In genomic region chr12:50922820-50923219, GRCh38 we compare ENCODE assay signal across 8 cellular contexts. TPM values are rescaled to one million over a fixed set of nuclear protein-coding genes. Genes with fewer than 3 reads are reported as not detected.
DNase-seq lines count a peak whose midpoint lies in the region; ATAC-seq and TF ChIP-seq lines count a peak whose summit lies in the region.

No MANE protein-coding gene starts in this region.

- H3K9ac ChIP-seq in HCT116 (ENCODE audit: low read length), result no peak overlapping the region

- H3K27me3 ChIP-seq in HCT116 (ENCODE audit: insufficient read depth, low read length), result no peaks in the 10 kb centered on the region
- H3K27me3 ChIP-seq in left lung, result no peaks in the 10 kb centered on the region

- TF ChIP-seq CTCF in HCT116 (IDR thresholded peaks at IDR 0.05 in 2 of 3, conservative IDR thresholded peaks at IDR 0.05 in 1 of 3; ENCODE audit: borderline replicate concordance in 1 of 3, insufficient read depth in 1 of 3, low read depth in 2 of 3, low read length in 2 of 3), result no peak
- no peak for TF ChIP-seq CTCF in cardiac fibroblast (IDR thresholded peaks at IDR 0.05; ENCODE audit: low read depth, low read length)
- TF ChIP-seq CTCF in left lung (IDR thresholded peaks at IDR 0.05), result no peak

- no peaks in the 10 kb centered on the region for H3K9me3 ChIP-seq in HCT116 (ENCODE audit: control insufficient read depth in 1 of 2, insufficient read depth in 1 of 2, low read depth in 1 of 2, low read length in 2 of 2)
- H3K9me3 ChIP-seq in left lung, result no peaks in the 10 kb centered on the region

- H3K4me1 ChIP-seq in HCT116 (ENCODE audit: control insufficient read depth in 1 of 2, insufficient read depth in 2 of 2, low read length in 2 of 2) (peaks cover 18 to 21% of the 10 kb centered on the region in 2 experiments; a peak in 3 of 4 replicates), left lung (peaks cover 18 to 44% of the 10 kb centered on the region in 2 donors)

- H3K36me3 Mint-ChIP-seq in stimulated activated memory B cell treated with anti-CD40 and anti-IgM and Interleukin-4, amounts not matched to agents 10 μg/mL and 1 μg/mL and 100 μg/mL, for 72 hours, result peaks cover 3% of the 10 kb centered on the region
- peaks cover under 1% of the 10 kb centered on the region for H3K36me3 Mint-ChIP-seq in activated T-helper 17 cell treated with anti-CD3 and anti-CD28 coated beads, Interleukin-2, amount 50 U/mL, for 72 hours (ENCODE audit: low read depth)

- RAD21 ChIA-PET in HCT116 (lab: Charles Lee; ENCODE audit: low non-redundant PET in 1 of 2, low total read pairs in 2 of 2, uncharacterized antibody in 2 of 2, unreplicated experiment in 2 of 2), result no interaction called here

- DNase-seq in HCT116 (ENCODE audit: low read depth, low spot score), result no peak
- DNase-seq in cardiac fibroblast (ENCODE audit: low read depth in 2 of 2), result peak; percentile 68 to 76
- DNase-seq in left lung, result no peak
- DNase-seq in HUDEP-2 (lab: John Stamatoyannopoulos, UW; ENCODE audit: unreplicated experiment in 76 of 76), result no peak
- no peak for DNase-seq in NCI-H2029 (lab: John Stamatoyannopoulos, UW)
- no peak for DNase-seq in NOMO-1 treated with DMSO at 0.1 percent for 48 hours (lab: John Stamatoyannopoulos, UW; ENCODE audit: unreplicated experiment)

- H3K9me2 ChIP-seq in HCT116 (ENCODE audit: insufficient read depth), result no peaks in the 10 kb centered on the region

- H3K79me2 ChIP-seq in HCT116 (ENCODE audit: insufficient read depth, low read length), result no peaks in the 10 kb centered on the region

- H3K27ac ChIP-seq in HCT116 (ENCODE audit: low read depth, low read length), result no peak overlapping the region
- H3K27ac ChIP-seq in left lung, result peak overlapping the region; percentile 89 to 92

- H3K27me3 Mint-ChIP-seq in stimulated activated memory B cell treated with anti-CD40 and anti-IgM and Interleukin-4, amounts not matched to agents 10 μg/mL and 1 μg/mL and 100 μg/mL, for 72 hours, result no peaks in the 10 kb centered on the region
- peaks cover 6% of the 10 kb centered on the region for H3K27me3 Mint-ChIP-seq in activated T-helper 17 cell treated with anti-CD3 and anti-CD28 coated beads, Interleukin-2, amount 50 U/mL, for 72 hours

- H3K4me3 ChIP-seq in HCT116 (replicated peaks in 1 of 2; ENCODE audit: low read depth in 1 of 2, low read length in 2 of 2) (no peak overlapping the region), cardiac fibroblast (replicated peaks in 1 of 2; ENCODE audit: low read depth in 2 of 2, low read length in 2 of 2) (no peak overlapping the region), left lung (no peak overlapping the region)

- POLR2A ChIA-PET in HCT116 (lab: Charles Lee), result interaction anchor here (0.6 kb wide), 1 partner anchor 105 kb away, joined by 4 read pairs; no protein-coding TSS in a partner anchor

- no peak for TF ChIP-seq POLR2A in HCT116 (IDR thresholded peaks at IDR 0.05; ENCODE audit: borderline replicate concordance, extremely low read depth, insufficient read depth, insufficient read length)

- peak overlapping the region; percentile 48 for H2AFZ ChIP-seq in HCT116 (ENCODE audit: low read depth, low read length, poor library complexity, severe bottlenecking)

- no peak for TF ChIP-seq RAD21 in HCT116 (IDR thresholded peaks at IDR 0.05; ENCODE audit: low read depth)

- no peaks in the 10 kb centered on the region for H3K9me3 Mint-ChIP-seq in stimulated activated memory B cell treated with anti-CD40 and anti-IgM and Interleukin-4, amounts not matched to agents 10 μg/mL and 1 μg/mL and 100 μg/mL, for 72 hours
- peaks cover 3% of the 10 kb centered on the region for H3K9me3 Mint-ChIP-seq in activated T-helper 17 cell treated with anti-CD3 and anti-CD28 coated beads, Interleukin-2, amount 50 U/mL, for 72 hours

- no peaks in the 10 kb centered on the region for H4K20me1 ChIP-seq in HCT116 (ENCODE audit: insufficient read depth)

- BruUV-seq in HCT116 (replicated peaks; lab: Mats Ljungman, UMichigan), result no TSS peak

- peak overlapping the region; percentile 64 for H3K4me3 Mint-ChIP-seq in stimulated activated memory B cell treated with anti-CD40 and anti-IgM and Interleukin-4, amounts not matched to agents 10 μg/mL and 1 μg/mL and 100 μg/mL, for 72 hours
- H3K4me3 Mint-ChIP-seq in activated T-helper 17 cell treated with anti-CD3 and anti-CD28 coated beads, Interleukin-2, amount 50 U/mL, for 72 hours, result no peak overlapping the region

- no peak for ATAC-seq in HCT116
- no peak for ATAC-seq in left lung
- no peak for ATAC-seq in stimulated activated memory B cell treated with anti-CD40 and anti-IgM and Interleukin-4, amounts not matched to agents 10 μg/mL and 1 μg/mL and 100 μg/mL, for 72 hours
- ATAC-seq in activated T-helper 17 cell treated with anti-CD3 and anti-CD28 coated beads, Interleukin-2, amount 50 U/mL, for 72 hours (replicated peaks), result no peak

- intact Hi-C loops in HCT116 (cut with micrococcal nuclease) (no loop called here), left lung (cut with DNase I) (no loop called here)

- H3K4me2 ChIP-seq in HCT116 (ENCODE audit: low read length), result no peak overlapping the region

- H3K27ac Mint-ChIP-seq in stimulated activated memory B cell treated with anti-CD40 and anti-IgM and Interleukin-4, amounts not matched to agents 10 μg/mL and 1 μg/mL and 100 μg/mL, for 72 hours, result peak overlapping the region; percentile 99
- H3K27ac Mint-ChIP-seq in activated T-helper 17 cell treated with anti-CD3 and anti-CD28 coated beads, Interleukin-2, amount 50 U/mL, for 72 hours, result no peak overlapping the region

- CTCF ChIA-PET in HCT116 (lab: Charles Lee), result no interaction called here

- peaks cover 63% of the 10 kb centered on the region for H3K4me1 Mint-ChIP-seq in stimulated activated memory B cell treated with anti-CD40 and anti-IgM and Interleukin-4, amounts not matched to agents 10 μg/mL and 1 μg/mL and 100 μg/mL, for 72 hours
- peaks cover 6% of the 10 kb centered on the region for H3K4me1 Mint-ChIP-seq in activated T-helper 17 cell treated with anti-CD3 and anti-CD28 coated beads, Interleukin-2, amount 50 U/mL, for 72 hours

- H3K36me3 ChIP-seq in HCT116 (ENCODE audit: control insufficient read depth in 1 of 2, insufficient read depth in 2 of 2, low read length in 2 of 2) (no peaks in the 10 kb centered on the region), left lung (no peaks in the 10 kb centered on the region)

TF ChIP-seq in HCT116, 20 proteins besides CTCF, POLR2A, EP300 and RAD21 (continues in another document):
- TF ChIP-seq REST (IDR thresholded peaks at IDR 0.05; ENCODE audit: low read depth) (no peak), ZBTB33 (IDR thresholded peaks at IDR 0.05; ENCODE audit: extremely low read depth, insufficient replicate concordance, low read length) (no peak), CBX3 (IDR thresholded peaks at IDR 0.05; ENCODE audit: low read depth) (no peak), MAX (IDR thresholded peaks at IDR 0.05) (no peak), ELF1 (IDR thresholded peaks at IDR 0.05; ENCODE audit: borderline replicate concordance, low read depth) (no peak), ZNF274 (IDR thresholded peaks at IDR 0.05; ENCODE audit: low read depth, low read length) (no peak), ZFX (IDR thresholded peaks at IDR 0.05) (no peak), JUND (IDR thresholded peaks at IDR 0.05) (no peak), EZH2phosphoT487 (IDR thresholded peaks at IDR 0.05; ENCODE audit: borderline replicate concordance) (no peak), EZH2 (IDR thresholded peaks at IDR 0.05) (no peak), SRF (IDR thresholded peaks at IDR 0.05; ENCODE audit: low read depth) (no peak), SP1 (IDR thresholded peaks at IDR 0.05; ENCODE audit: low read depth) (no peak)

RNA-seq across cellular contexts. Expression of gene HIGD1C, which starts 29.5 kb away (rescaled TPM):
- total RNA-seq in HCT116 (2021; ENCODE audit: unreplicated experiment) (not detected), left lung (not detected)
- not detected in 2 replicates for polyA plus RNA-seq in HCT116 (2012)
- total RNA-seq in activated T-helper 17 cell treated with anti-CD3 and anti-CD28 coated beads, Interleukin-2, amount 50 U/mL, for 72 hours, result not detected

Comparison
In these comparisons a context has a peak if more than half of its experiments do, and no peak if none do; other contexts are left out.
1. DNase-seq: peak in cardiac fibroblast (2 of 2); none in HCT116 (single experiment), left lung (0 of 2), HUDEP-2 (0 of 76), NCI-H2029 (single experiment) and NOMO-1 treated with DMSO at 0.1 percent for 48 hours (single experiment).